6 cellular contexts compared by ENCODE assay signal in genomic region chr3:163726125-163726524, GRCh38.
"Had no signal": no experiment of that assay in that cellular context is flagged by ENCODE, and none has a peak within 500 bp of the region (broad histone marks: within the 10 kb centered on the region; RNA-seq: fewer than 3 reads in every experiment).

No MANE protein-coding gene starts in this region.

- H3K9ac ChIP-seq: GM23248 had no signal

- H3K27ac ChIP-seq: GM23248 had no signal

- H2AFZ ChIP-seq: GM23248 had no signal

- FAIRE-seq: HepG2 had no signal

- DNase-seq: GM23248, GOT3, H9, HCEC 1CT, KBM-7 had no signal

- H3K4me3 ChIP-seq: GM23248 had no signal
